25 cellular contexts compared by ENCODE assay signal in the genomic region with DNA sequence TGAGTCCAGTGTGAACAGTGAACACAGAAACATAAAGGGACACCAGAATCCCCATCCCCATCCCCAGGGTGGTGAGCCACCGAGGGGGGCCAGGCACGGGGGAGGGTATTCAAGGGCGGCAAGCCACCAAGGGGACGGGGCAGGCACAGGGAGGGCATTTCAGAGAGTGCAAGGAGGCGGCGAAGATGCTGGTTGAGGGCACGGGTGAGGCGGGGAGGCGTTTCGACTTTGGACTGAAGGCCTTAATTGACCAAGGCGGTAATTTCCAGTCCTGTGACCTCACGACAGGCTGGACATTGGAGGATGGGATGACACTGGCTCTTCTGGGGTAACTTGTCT.
DNase-seq lines count a peak whose midpoint lies in the region; ATAC-seq and TF ChIP-seq lines count a peak whose summit lies in the region.
"Had no signal": no experiment of that assay in that cellular context is flagged by ENCODE, and none has a peak within 500 bp of the region (broad histone marks: within the 10 kb centered on the region; RNA-seq: fewer than 3 reads in every experiment).

No MANE protein-coding gene starts in this region.

- no peaks in the 10 kb centered on the region for H3K27me3 Mint-ChIP-seq in activated T-cell treated with anti-CD3 and anti-CD28 coated beads, Interleukin-2, amount 50 U/mL, for 4 hours (ENCODE audit: low read depth)
- no peaks in the 10 kb centered on the region for H3K27me3 Mint-ChIP-seq in activated T-cell treated with anti-CD3 and anti-CD28 coated beads, Interleukin-2, amount 50 U/mL, for 72 hours (ENCODE audit: low read depth)
- no peaks in the 10 kb centered on the region for H3K27me3 Mint-ChIP-seq in central memory CD8-positive, alpha-beta T cell
- H3K27me3 Mint-ChIP-seq in stimulated activated memory B cell treated with anti-CD40 and anti-IgM and Interleukin-4, amounts not matched to agents 10 μg/mL and 1 μg/mL and 100 μg/mL, for 72 hours, result no peaks in the 10 kb centered on the region

- TF ChIP-seq CTCF in OCI-LY1 (IDR thresholded peaks at IDR 0.05; ENCODE audit: low read length) (no peak), left lung (IDR thresholded peaks at IDR 0.05) (no peak)

- no peak overlapping the region for H3K4me3 ChIP-seq in OCI-LY1 (ENCODE audit: low read depth, low read length, poor library complexity, severe bottlenecking)
- no peak overlapping the region for H3K4me3 ChIP-seq in left lung
- H3K4me3 ChIP-seq: cardiac muscle cell, right lobe of liver, testis, uterus had no signal

- H3K4me3 Mint-ChIP-seq in activated T-cell treated with anti-CD3 and anti-CD28 coated beads, Interleukin-2, amount 50 U/mL, for 4 hours, result peak overlapping the region; percentile 47
- H3K4me3 Mint-ChIP-seq in activated T-cell treated with anti-CD3 and anti-CD28 coated beads, Interleukin-2, amount 50 U/mL, for 72 hours, result peak overlapping the region in 1 of 2 donors; percentile 12
- H3K4me3 Mint-ChIP-seq in central memory CD8-positive, alpha-beta T cell, result peak overlapping the region; percentile 56
- peak overlapping the region; percentile 22 for H3K4me3 Mint-ChIP-seq in stimulated activated memory B cell treated with anti-CD40 and anti-IgM and Interleukin-4, amounts not matched to agents 10 μg/mL and 1 μg/mL and 100 μg/mL, for 72 hours
- H3K4me3 Mint-ChIP-seq: nephron had no signal

- H3K36me3 ChIP-seq in OCI-LY1 (ENCODE audit: insufficient read depth, low read length) (no peaks in the 10 kb centered on the region), left lung (peaks cover 0 to 15% of the 10 kb centered on the region in 2 donors)
- H3K36me3 ChIP-seq: cardiac muscle cell, uterus had no signal

- H3K4me1 ChIP-seq in OCI-LY1 (ENCODE audit: insufficient read depth, low read length, severe bottlenecking) (peaks cover 41% of the 10 kb centered on the region), left lung (peaks cover 25 to 66% of the 10 kb centered on the region in 2 donors)

- no peak for DNase-seq in activated T-cell treated with anti-CD3 and anti-CD28 coated beads, Interleukin-2, amount 50 U/mL, for 4 hours
- DNase-seq in activated T-cell treated with anti-CD3 and anti-CD28 coated beads, Interleukin-2, amount 50 U/mL, for 72 hours, result no peak
- no peak for DNase-seq in central memory CD8-positive, alpha-beta T cell (ENCODE audit: low spot score in 2 of 2)
- no peak for DNase-seq in inferior parietal cortex (ENCODE audit: extremely low spot score)
- no peak for DNase-seq in left lung
- DNase-seq: C1 segment of cervical spinal cord, dermis blood vessel endothelial cell, GDM1, glutamatergic neuron, HCEC 1CT, mesenchymal stem cell, NCI-H1092 treated with DMSO at 0.1 percent for 48 hours, NCI-H226, NCI-H748 treated with DMSO at 0.1 percent for 48 hours, PC-3, posterior cingulate gyrus, right lobe of liver, SIG-M5, testis, uterus had no signal

- no peak overlapping the region for H3K27ac Mint-ChIP-seq in activated T-cell treated with anti-CD3 and anti-CD28 coated beads, Interleukin-2, amount 50 U/mL, for 72 hours
- H3K27ac Mint-ChIP-seq in central memory CD8-positive, alpha-beta T cell (ENCODE audit: low read depth), result peak overlapping the region; percentile 82
- H3K27ac Mint-ChIP-seq in stimulated activated memory B cell treated with anti-CD40 and anti-IgM and Interleukin-4, amounts not matched to agents 10 μg/mL and 1 μg/mL and 100 μg/mL, for 72 hours, result peak overlapping the region; percentile 81
- H3K27ac Mint-ChIP-seq: nephron had no signal

- H3K9me3 Mint-ChIP-seq in activated T-cell treated with anti-CD3 and anti-CD28 coated beads, Interleukin-2, amount 50 U/mL, for 4 hours, result no peaks in the 10 kb centered on the region
- H3K9me3 Mint-ChIP-seq in activated T-cell treated with anti-CD3 and anti-CD28 coated beads, Interleukin-2, amount 50 U/mL, for 72 hours, result no peaks in the 10 kb centered on the region
- H3K9me3 Mint-ChIP-seq in central memory CD8-positive, alpha-beta T cell, result no peaks in the 10 kb centered on the region
- H3K9me3 Mint-ChIP-seq in stimulated activated memory B cell treated with anti-CD40 and anti-IgM and Interleukin-4, amounts not matched to agents 10 μg/mL and 1 μg/mL and 100 μg/mL, for 72 hours, result no peaks in the 10 kb centered on the region
- H3K9me3 Mint-ChIP-seq: nephron had no signal

- intact Hi-C loops in left lung (cut with DNase I), result no loop called here

- H3K36me3 Mint-ChIP-seq in activated T-cell treated with anti-CD3 and anti-CD28 coated beads, Interleukin-2, amount 50 U/mL, for 4 hours (ENCODE audit: insufficient read depth), result peaks cover 1% of the 10 kb centered on the region
- H3K36me3 Mint-ChIP-seq in activated T-cell treated with anti-CD3 and anti-CD28 coated beads, Interleukin-2, amount 50 U/mL, for 72 hours (ENCODE audit: insufficient read depth in 2 of 2), result no peaks in the 10 kb centered on the region
- H3K36me3 Mint-ChIP-seq in central memory CD8-positive, alpha-beta T cell (ENCODE audit: insufficient read depth), result peaks cover 6% of the 10 kb centered on the region
- no peaks in the 10 kb centered on the region for H3K36me3 Mint-ChIP-seq in stimulated activated memory B cell treated with anti-CD40 and anti-IgM and Interleukin-4, amounts not matched to agents 10 μg/mL and 1 μg/mL and 100 μg/mL, for 72 hours

- no peaks in the 10 kb centered on the region for H3K9me2 ChIP-seq in OCI-LY1 (ENCODE audit: low read depth, low read length)

- peak overlapping the region; percentile 54 for H3K4me2 ChIP-seq in OCI-LY1 (ENCODE audit: low read length)

- no peaks in the 10 kb centered on the region for H3F3A ChIP-seq in OCI-LY1 (ENCODE audit: insufficient read depth, low read length)

- no peaks in the 10 kb centered on the region for H3K9me3 ChIP-seq in OCI-LY1 (ENCODE audit: low read length)
- H3K9me3 ChIP-seq in left lung, result no peaks in the 10 kb centered on the region
- H3K9me3 ChIP-seq: right lobe of liver, testis, uterus had no signal

- no peak for ATAC-seq in activated T-cell treated with anti-CD3 and anti-CD28 coated beads, Interleukin-2, amount 50 U/mL, for 4 hours
- ATAC-seq in activated T-cell treated with anti-CD3 and anti-CD28 coated beads, Interleukin-2, amount 50 U/mL, for 72 hours (replicated peaks in 1 of 2), result no peak
- ATAC-seq in central memory CD8-positive, alpha-beta T cell (replicated peaks; ENCODE audit: extremely low read depth, poor library complexity, severe bottlenecking), result no peak
- ATAC-seq in stimulated activated memory B cell treated with anti-CD40 and anti-IgM and Interleukin-4, amounts not matched to agents 10 μg/mL and 1 μg/mL and 100 μg/mL, for 72 hours, result no peak
- ATAC-seq in left lung, result no peak
- no peak for ATAC-seq in GM19324 (IDR thresholded peaks at IDR 0.05; ENCODE audit: low FRiP score, unreplicated experiment)
- ATAC-seq: PC-3, right lobe of liver had no signal

- H3K9ac ChIP-seq in OCI-LY1 (ENCODE audit: low read length), result peak overlapping the region; percentile 11; the same call in 1 of the 2 replicates

- H3K4me1 Mint-ChIP-seq in activated T-cell treated with anti-CD3 and anti-CD28 coated beads, Interleukin-2, amount 50 U/mL, for 4 hours (ENCODE audit: low read depth), result peaks cover 86% of the 10 kb centered on the region
- peaks cover 83% of the 10 kb centered on the region for H3K4me1 Mint-ChIP-seq in activated T-cell treated with anti-CD3 and anti-CD28 coated beads, Interleukin-2, amount 50 U/mL, for 72 hours (ENCODE audit: low read depth)
- H3K4me1 Mint-ChIP-seq in central memory CD8-positive, alpha-beta T cell, result peaks cover 86% of the 10 kb centered on the region
- H3K4me1 Mint-ChIP-seq in stimulated activated memory B cell treated with anti-CD40 and anti-IgM and Interleukin-4, amounts not matched to agents 10 μg/mL and 1 μg/mL and 100 μg/mL, for 72 hours, result peaks cover 94% of the 10 kb centered on the region

- H4K20me1 ChIP-seq in OCI-LY1 (ENCODE audit: insufficient read depth, low read length), result no peaks in the 10 kb centered on the region

- no peak overlapping the region for H2AFZ ChIP-seq in OCI-LY1 (ENCODE audit: low read length)

- no peaks in the 10 kb centered on the region for H3K79me2 ChIP-seq in OCI-LY1 (ENCODE audit: insufficient read depth, low read length)

- 0 out of 2 replicates have a peak, but pooled peaks cover 3% of the 10 kb centered on the region for H3K27me3 ChIP-seq in OCI-LY1 (ENCODE audit: insufficient read depth, low read length)
- H3K27me3 ChIP-seq in left lung, result no peaks in the 10 kb centered on the region
- H3K27me3 ChIP-seq: cardiac muscle cell, right lobe of liver, testis, uterus had no signal

- H3K27ac ChIP-seq in OCI-LY1 (ENCODE audit: low read depth, low read length, poor library complexity, severe bottlenecking), result peak overlapping the region; percentile 81
- no peak overlapping the region for H3K27ac ChIP-seq in left lung
- H3K27ac ChIP-seq: cardiac muscle cell, right lobe of liver, testis, uterus had no signal
